In genomic region chr7:137961200-137962177, GRCh38 we compare ENCODE assay signal across 8 cellular contexts. TPM values are rescaled to one million over a fixed set of nuclear protein-coding genes. Genes with fewer than 3 reads are reported as not detected.
DNase-seq lines count a peak whose midpoint lies in the region; ATAC-seq, FAIRE-seq and TF ChIP-seq lines count a peak whose summit lies in the region.

No MANE protein-coding gene starts in this region.

- peaks cover 0 to 5% of the 10 kb centered on the region in 2 donors for H3K36me3 ChIP-seq in ascending aorta

- no peak overlapping the region for H3K4me2 ChIP-seq in A549

- no peaks in the 10 kb centered on the region for H3K9me3 ChIP-seq in A549
- no peaks in the 10 kb centered on the region for H3K9me3 ChIP-seq in ascending aorta

- H3K4me1 ChIP-seq in A549, result peaks cover 41% of the 10 kb centered on the region
- H3K4me1 ChIP-seq in ascending aorta, result peaks cover 3 to 36% of the 10 kb centered on the region in 2 donors

- ATAC-seq in A549 (0 out of 6 replicates have a peak, but pooled peaks have one; percentile 24 to 25), GM18909 (IDR thresholded peaks at IDR 0.05; ENCODE audit: poor library complexity, unreplicated experiment) (peak; percentile 66), HG03354 (IDR thresholded peaks at IDR 0.05; ENCODE audit: poor library complexity, severe bottlenecking, unreplicated experiment) (peak; percentile 56), GM21576 (IDR thresholded peaks at IDR 0.05; ENCODE audit: unreplicated experiment) (no peak)

- FAIRE-seq in A549 (lab: Jason Lieb, UNC), result no peak

- no peak for DNase-seq in A549 (ENCODE audit: low read depth in 1 of 2, low spot score in 1 of 2)
- no peak for DNase-seq in ascending aorta (ENCODE audit: low spot score in 2 of 2)
- no peak for DNase-seq in NCI-H1417 (lab: John Stamatoyannopoulos, UW)
- no peak for DNase-seq in effector CD8-positive, alpha-beta T cell (lab: John Stamatoyannopoulos, UW)
- no peak for DNase-seq in islet precursor cell

- H3K4me3 ChIP-seq in A549 (no peak overlapping the region), ascending aorta (no peak overlapping the region)

- POLR2A ChIA-PET in A549 (lab: Yijun Ruan, JAX), result no interaction called here

- intact Hi-C loops in ascending aorta (cut with DNase I), result no loop called here

- no peak for TF ChIP-seq EP300 in A549 (IDR thresholded peaks at IDR 0.05)

- CTCF ChIA-PET in A549 (lab: Yijun Ruan, JAX), result interaction anchor here (0.5 to 1.3 kb wide), 5 partner anchors 8 to 1378 kb away, joined by 3 to 4 read pairs (median 3); partner anchors contain the start of gene CREB3L2

- H3K27me3 ChIP-seq in ascending aorta, result no peaks in the 10 kb centered on the region

- WGBS in A549 (ENCODE audit: missing lambda C conversion rate), result 95% methylated on average over 11 of the region's 11 CpGs

- H3K27ac ChIP-seq in A549 (peak overlapping the region in 1 of 2 experiments; percentile 38; a peak in 2 of 6 replicates), ascending aorta (peak overlapping the region; percentile 58 to 69)

- no peak for TF ChIP-seq POLR2A in A549 (IDR thresholded peaks at IDR 0.05; ENCODE audit: low read length)

- TF ChIP-seq RAD21 in A549 (conservative IDR thresholded peaks at IDR 0.05 in 1 of 2, IDR thresholded peaks at IDR 0.05 in 1 of 2), result no peak

- TF ChIP-seq CTCF in A549 (IDR thresholded peaks at IDR 0.05), result no peak
- no peak for TF ChIP-seq CTCF in ascending aorta (IDR thresholded peaks at IDR 0.05)

TF ChIP-seq in A549, 52 proteins besides CTCF, POLR2A, EP300 and RAD21:
- TF ChIP-seq ZFP36 (IDR thresholded peaks at IDR 0.05; ENCODE audit: borderline replicate concordance, partially characterized antibody), result no peak
- no peak for TF ChIP-seq NPAS2 (CRISPR knock-in tag; IDR thresholded peaks at IDR 0.05; ENCODE audit: borderline replicate concordance)
- no peak for TF ChIP-seq ELK1 (IDR thresholded peaks at IDR 0.05; ENCODE audit: low read depth, low read length)
- no peak for TF ChIP-seq FOSL2 (IDR thresholded peaks at IDR 0.05)
- TF ChIP-seq FOSL2 (CRISPR knock-in tag; IDR thresholded peaks at IDR 0.05), result no peak
- TF ChIP-seq HOXB13 (CRISPR knock-in tag; IDR thresholded peaks at IDR 0.05; ENCODE audit: low read depth), result no peak
- no peak for TF ChIP-seq E2F6 (IDR thresholded peaks at IDR 0.05; ENCODE audit: borderline replicate concordance, low read depth)
- no peak for TF ChIP-seq SMC3 (IDR thresholded peaks at IDR 0.05)
- no peak for TF ChIP-seq PHF8 (IDR thresholded peaks at IDR 0.05; ENCODE audit: borderline replicate concordance, low read depth)

RNA-seq across cellular contexts. Expression of gene CREB3L2, which starts 40.4 kb away (rescaled TPM):
- polyA plus RNA-seq in A549 (2011; rRNA removed) (32.2 and 33.8 TPM in 2 replicates), A549 (2017; fragmentation: RNase III; extraction: RNeasy Plus Mini Kit Qiagen cat#74134 plus additional on column Dnase treatment) (14.7 to 16.7 TPM (median 16.3 TPM) in 3 replicates)
- polyA plus RNA-seq in A549 (2012; cell fraction: cytosol; rRNA removed), result 8.3 and 11.3 TPM in 2 replicates
- polyA plus RNA-seq in A549 (2012; cell fraction: nucleus; rRNA removed), result 12.4 and 13.4 TPM in 2 replicates
- 41.4 and 42.3 TPM in 2 replicates for polyA minus RNA-seq in A549 (2011; rRNA and poly(A)+ RNA removed)
- 38.5 TPM for total RNA-seq in ascending aorta
